In genomic region chr6:43287717-43288679, GRCh38 we compare ENCODE assay signal across 1 cellular context.
TF ChIP-seq lines count a peak whose summit lies in the region.

No MANE protein-coding gene starts in this region.

TF ChIP-seq in HepG2, 621 proteins besides CTCF, POLR2A, EP300 and RAD21 (continued from another document and continues in another):
- TF ChIP-seq ATF2 (CRISPR knock-in tag; IDR thresholded peaks at IDR 0.05) (no peak), KLF9 (CRISPR knock-in tag; IDR thresholded peaks at IDR 0.05; ENCODE audit: low read depth) (no peak), PHF8 (CRISPR knock-in tag; IDR thresholded peaks at IDR 0.05) (0 out of 2 replicates have a peak, but pooled peaks have one; percentile 8), ZNF547 (CRISPR knock-in tag; IDR thresholded peaks at IDR 0.05) (0 out of 2 replicates have a peak, but pooled peaks have one; percentile 36), ZNF746 (CRISPR knock-in tag; IDR thresholded peaks at IDR 0.05) (peak; percentile 48; the same call in 1 of the 2 replicates), PHF5A (CRISPR knock-in tag; IDR thresholded peaks at IDR 0.05; ENCODE audit: low read depth, unreplicated experiment) (no peak), TCF7 (IDR thresholded peaks at IDR 0.05; ENCODE audit: low read depth) (no peak), CHCHD3 (CRISPR knock-in tag; IDR thresholded peaks at IDR 0.05) (no peak), ZNF205 (CRISPR knock-in tag; IDR thresholded peaks at IDR 0.05) (no peak), KDM2A (CRISPR knock-in tag; IDR thresholded peaks at IDR 0.05; ENCODE audit: borderline replicate concordance, low read depth) (no peak), RBM22 (optimal IDR thresholded peaks at IDR 0.05; ENCODE audit: low read length) (no peak), ZNF598 (CRISPR knock-in tag; IDR thresholded peaks at IDR 0.05; ENCODE audit: borderline replicate concordance) (0 out of 2 replicates have a peak, but pooled peaks have one; percentile 63), IRF2 (CRISPR knock-in tag; IDR thresholded peaks at IDR 0.05) (0 out of 2 replicates have a peak, but pooled peaks have one; percentile 30), CHD4 (IDR thresholded peaks at IDR 0.05; ENCODE audit: borderline replicate concordance, low read length) (no peak), SAP130 (CRISPR knock-in tag; IDR thresholded peaks at IDR 0.05; ENCODE audit: low read depth) (0 out of 2 replicates have a peak, but pooled peaks have one; percentile 8), ELF1 (CRISPR knock-in tag; IDR thresholded peaks at IDR 0.05) (peak; percentile 27; the same call in 1 of the 2 replicates), NFIB (CRISPR knock-in tag; IDR thresholded peaks at IDR 0.05; ENCODE audit: borderline replicate concordance) (no peak), ZNF101 (CRISPR knock-in tag; IDR thresholded peaks at IDR 0.05; ENCODE audit: borderline replicate concordance, low read depth) (no peak), BCLAF1 (IDR thresholded peaks at IDR 0.05) (no peak), TOE1 (CRISPR knock-in tag; IDR thresholded peaks at IDR 0.05) (no peak), TGIF2 (CRISPR knock-in tag; IDR thresholded peaks at IDR 0.05) (no peak), MAX (IDR thresholded peaks at IDR 0.05) (peak; percentile 38; the same call in 1 of the 2 replicates), ZNF367 (CRISPR knock-in tag; IDR thresholded peaks at IDR 0.05; ENCODE audit: borderline replicate concordance) (no peak), ZNF333 (CRISPR knock-in tag; IDR thresholded peaks at IDR 0.05; ENCODE audit: borderline replicate concordance) (peak; percentile 63; the same call in 1 of the 2 replicates), HNRNPH1 (optimal IDR thresholded peaks at IDR 0.05; ENCODE audit: low read depth, low read length) (no peak), NR2F1 (CRISPR knock-in tag; IDR thresholded peaks at IDR 0.05) (0 out of 4 replicates have a peak, but pooled peaks of 1 of the 2 experiments have one; percentile 4), PREB (CRISPR knock-in tag; IDR thresholded peaks at IDR 0.05) (no peak), PRPF4 (IDR thresholded peaks at IDR 0.05; ENCODE audit: low read depth, low read length, poor library complexity, severe bottlenecking) (no peak), ZNF674 (CRISPR knock-in tag; IDR thresholded peaks at IDR 0.05; ENCODE audit: low read depth) (no peak), ZNF549 (CRISPR knock-in tag; IDR thresholded peaks at IDR 0.05) (no peak), MTA1 (CRISPR knock-in tag; IDR thresholded peaks at IDR 0.05; ENCODE audit: borderline replicate concordance) (0 out of 2 replicates have a peak, but pooled peaks have one; percentile 36), E2F1 (CRISPR knock-in tag; IDR thresholded peaks at IDR 0.05) (no peak), ZNF143 (CRISPR knock-in tag; IDR thresholded peaks at IDR 0.05) (no peak), ZNF629 (CRISPR knock-in tag; conservative IDR thresholded peaks at IDR 0.05) (no peak), NFKBIZ (CRISPR knock-in tag; IDR thresholded peaks at IDR 0.05) (0 out of 2 replicates have a peak, but pooled peaks have one; percentile 15), ZFY (CRISPR knock-in tag; IDR thresholded peaks at IDR 0.05) (0 out of 2 replicates have a peak, but pooled peaks have one; percentile 26), KAT8 (CRISPR knock-in tag; IDR thresholded peaks at IDR 0.05) (no peak), ZBTB49 (CRISPR knock-in tag; IDR thresholded peaks at IDR 0.05; ENCODE audit: borderline replicate concordance) (no peak), ZNF616 (CRISPR knock-in tag; IDR thresholded peaks at IDR 0.05; ENCODE audit: low read depth) (peak; percentile 22; the same call in 1 of the 2 replicates), TEAD3 (CRISPR knock-in tag; optimal IDR thresholded peaks at IDR 0.05; ENCODE audit: borderline replicate concordance) (peak; percentile 37), HNF4G (IDR thresholded peaks at IDR 0.05; ENCODE audit: borderline replicate concordance, low read depth, low read length) (no peak), HNF4G (CRISPR knock-in tag; IDR thresholded peaks at IDR 0.05; ENCODE audit: borderline replicate concordance, low read depth) (no peak), ZNF691 (CRISPR knock-in tag; IDR thresholded peaks at IDR 0.05; ENCODE audit: borderline replicate concordance, low read depth) (peak; percentile 22; the same call in 1 of the 2 replicates), ZNF441 (CRISPR knock-in tag; IDR thresholded peaks at IDR 0.05; ENCODE audit: borderline replicate concordance) (no peak), TMF1 (CRISPR knock-in tag; IDR thresholded peaks at IDR 0.05; ENCODE audit: low read depth) (no peak), HMGXB3 (CRISPR knock-in tag; IDR thresholded peaks at IDR 0.05; ENCODE audit: borderline replicate concordance) (no peak), HMGXB4 (CRISPR knock-in tag; IDR thresholded peaks at IDR 0.05; ENCODE audit: borderline replicate concordance in 1 of 2, low read depth in 1 of 2) (0 out of 4 replicates have a peak, but pooled peaks of 1 of the 2 experiments have one; percentile 14)
